Comparison of ENCODE assay signal across 24 cellular contexts in genomic region chr14:98227727-98228111, GRCh38.
A peak's percentile ranks its signal among the peaks of the same experiment; 100 is the strongest.
DNase-seq lines count a peak whose midpoint lies in the region; ATAC-seq and TF ChIP-seq lines count a peak whose summit lies in the region.
"Had no signal": no experiment of that assay in that cellular context is flagged by ENCODE, and none has a peak within 500 bp of the region (broad histone marks: within the 10 kb centered on the region; RNA-seq: fewer than 3 reads in every experiment).

No MANE protein-coding gene starts in this region.

- no peak for TF ChIP-seq POLR2A in adrenal gland (IDR thresholded peaks at IDR 0.05)

- peak overlapping the region; percentile 70 for H3K4me3 Mint-ChIP-seq in activated CD4-positive, alpha-beta T cell treated with anti-CD3 and anti-CD28 coated beads, Interleukin-2, amount 10 ng/mL, durations not matched to agents 24 days and 14 days
- H3K4me3 Mint-ChIP-seq in activated CD8-positive, alpha-beta T cell treated with anti-CD3 and anti-CD28 coated beads for 36 hours = peak overlapping the region; percentile 46
- peak overlapping the region in 1 of 5 donors; percentile 29 for H3K4me3 Mint-ChIP-seq in immature natural killer cell
- H3K4me3 Mint-ChIP-seq: B cell, naive B cell had no signal

- no peaks in the 10 kb centered on the region for H3K79me2 ChIP-seq in DND-41 (ENCODE audit: insufficient read depth, low read length)

- WGBS in adrenal gland, 4 donors = 69 to 76% (median 72%) methylated on average over 3 of the region's 3 CpGs

- H3K27me3 Mint-ChIP-seq in activated CD4-positive, alpha-beta T cell treated with anti-CD3 and anti-CD28 coated beads, Interleukin-2, amount 10 ng/mL, durations not matched to agents 24 days and 14 days = no peaks in the 10 kb centered on the region
- no peaks in the 10 kb centered on the region for H3K27me3 Mint-ChIP-seq in activated CD8-positive, alpha-beta T cell treated with anti-CD3 and anti-CD28 coated beads for 36 hours
- peaks cover 0 to 2% (median 2%) of the 10 kb centered on the region in 3 donors for H3K27me3 Mint-ChIP-seq in immature natural killer cell (ENCODE audit: low read depth in 3 of 3)
- H3K27me3 Mint-ChIP-seq: B cell, naive B cell had no signal

- peaks cover 68% of the 10 kb centered on the region for H3K4me1 ChIP-seq in DND-41 (ENCODE audit: insufficient read depth, low read length)
- H3K4me1 ChIP-seq in adrenal gland (replicated peaks in 1 of 2) = no peaks in the 10 kb centered on the region
- H3K4me1 ChIP-seq: heart right ventricle, right atrium auricular region, upper lobe of left lung had no signal

- no peaks in the 10 kb centered on the region for H3K27me3 ChIP-seq in DND-41 (ENCODE audit: insufficient read depth, low read length, poor library complexity)
- H3K27me3 ChIP-seq in adrenal gland = no peaks in the 10 kb centered on the region
- H3K27me3 ChIP-seq: ovary, right atrium auricular region, spleen, upper lobe of left lung had no signal

- peaks cover 5% of the 10 kb centered on the region for H3K9me3 Mint-ChIP-seq in activated CD4-positive, alpha-beta T cell treated with anti-CD3 and anti-CD28 coated beads, Interleukin-2, amount 10 ng/mL, durations not matched to agents 24 days and 14 days
- peaks cover 7% of the 10 kb centered on the region for H3K9me3 Mint-ChIP-seq in activated CD8-positive, alpha-beta T cell treated with anti-CD3 and anti-CD28 coated beads for 36 hours
- no peaks in the 10 kb centered on the region for H3K9me3 Mint-ChIP-seq in immature natural killer cell

- CTCF ChIA-PET in activated CD8-positive, alpha-beta T cell treated with anti-CD3 and anti-CD28 coated beads for 36 hours (lab: Charles Lee) = interaction anchor here (1.1 to 2.4 kb wide), 5 partner anchors 10 to 88 kb away, joined by 4 to 17 read pairs (median 4); no protein-coding TSS in a partner anchor

- H3K27ac Mint-ChIP-seq in activated CD4-positive, alpha-beta T cell treated with anti-CD3 and anti-CD28 coated beads, Interleukin-2, amount 10 ng/mL, durations not matched to agents 24 days and 14 days = peak overlapping the region; percentile 87
- H3K27ac Mint-ChIP-seq in activated CD8-positive, alpha-beta T cell treated with anti-CD3 and anti-CD28 coated beads for 36 hours = peak overlapping the region; percentile 93
- peak overlapping the region in 4 of 6 donors; percentile 31 to 91 (median 64) for H3K27ac Mint-ChIP-seq in immature natural killer cell
- H3K27ac Mint-ChIP-seq: B cell, naive B cell had no signal

- H4K20me1 ChIP-seq in DND-41 (ENCODE audit: insufficient read depth, low read length) = no peaks in the 10 kb centered on the region

- peak overlapping the region; percentile 48 for H3K27ac ChIP-seq in DND-41 (ENCODE audit: low read length)
- H3K27ac ChIP-seq in adrenal gland = no peak overlapping the region
- H3K27ac ChIP-seq: HL-60, ovary, right atrium auricular region, upper lobe of left lung had no signal

- intact Hi-C loops in activated CD4-positive, alpha-beta T cell treated with anti-CD3 and anti-CD28 coated beads, Interleukin-2, amount 10 ng/mL, durations not matched to agents 24 days and 14 days (cut with micrococcal nuclease) = loop anchor here (2.0 to 5.0 kb wide), 5 partner anchors 29 to 1045 kb away; partner anchors contain the start of gene BCL11B
- intact Hi-C loops in activated CD8-positive, alpha-beta T cell treated with anti-CD3 and anti-CD28 coated beads for 36 hours (cut with micrococcal nuclease) = no loop called here
- intact Hi-C loops in adrenal gland (cut with DNase I) = no loop called here

- peaks cover 57% of the 10 kb centered on the region for H3K4me1 Mint-ChIP-seq in activated CD4-positive, alpha-beta T cell treated with anti-CD3 and anti-CD28 coated beads, Interleukin-2, amount 10 ng/mL, durations not matched to agents 24 days and 14 days
- H3K4me1 Mint-ChIP-seq in activated CD8-positive, alpha-beta T cell treated with anti-CD3 and anti-CD28 coated beads for 36 hours (ENCODE audit: low read depth) = peaks cover 75% of the 10 kb centered on the region
- peaks cover 15 to 17% of the 10 kb centered on the region in 2 donors for H3K4me1 Mint-ChIP-seq in immature natural killer cell
- H3K4me1 Mint-ChIP-seq: B cell, naive B cell had no signal

- H3K9me3 ChIP-seq in DND-41 (ENCODE audit: insufficient read depth, low read length, severe bottlenecking) (no peaks in the 10 kb centered on the region), adrenal gland (replicated peaks in 1 of 3) (no peaks in the 10 kb centered on the region)
- H3K9me3 ChIP-seq: heart right ventricle, ovary, right atrium auricular region, spleen, upper lobe of left lung had no signal

- H3K4me3 ChIP-seq in DND-41 (ENCODE audit: low read depth in 1 of 2, low read length in 2 of 2) = no peak overlapping the region
- no peak overlapping the region for H3K4me3 ChIP-seq in adrenal gland
- H3K4me3 ChIP-seq: heart right ventricle, ovary, right atrium auricular region, spleen, upper lobe of left lung had no signal

- DNase-seq in activated CD4-positive, alpha-beta T cell treated with anti-CD3 and anti-CD28 coated beads, Interleukin-2, amount 10 ng/mL, durations not matched to agents 24 days and 14 days = peak; percentile 56
- DNase-seq in activated CD4-positive, alpha-beta T cell treated with anti-CD3 and anti-CD28 coated beads, Interleukin-2, amount 50 U/mL, for 1 hour = no peak
- DNase-seq in DND-41 (no peak), immature natural killer cell (no peak), RKO (ENCODE audit: low spot score) (no peak), NCI-H526 (lab: John Stamatoyannopoulos, UW) (no peak), adrenal gland (no peak)
- DNase-seq in activated CD8-positive, alpha-beta T cell treated with anti-CD3 and anti-CD28 coated beads for 36 hours = no peak
- DNase-seq: aorta, dermis blood vessel endothelial cell, GOT3, heart right ventricle, naive B cell, NCI-H1105, NCI-H2029 treated with DMSO at 0.1 percent for 48 hours, NCI-H226, ovary, Right ventricle myocardium superior, spleen had no signal

- no peak overlapping the region for H2AFZ ChIP-seq in DND-41 (ENCODE audit: low read depth, low read length)

- H3K36me3 ChIP-seq in DND-41 (ENCODE audit: insufficient read depth, low read length) (no peaks in the 10 kb centered on the region), adrenal gland (replicated peaks in 1 of 2) (no peaks in the 10 kb centered on the region)
- H3K36me3 ChIP-seq: heart right ventricle, ovary, right atrium auricular region, spleen, upper lobe of left lung had no signal

- no peak overlapping the region for H3K9ac ChIP-seq in DND-41 (ENCODE audit: low read depth, low read length)

- no peak for ATAC-seq in DND-41 (ENCODE audit: insufficient read depth, low read depth)
- no peak for ATAC-seq in activated CD8-positive, alpha-beta T cell treated with anti-CD3 and anti-CD28 coated beads for 36 hours
- ATAC-seq: heart right ventricle, HepG2 had no signal

- no peak overlapping the region for H3K4me2 ChIP-seq in DND-41 (ENCODE audit: insufficient read depth, low read length)

- TF ChIP-seq CTCF in DND-41 (IDR thresholded peaks at IDR 0.05; ENCODE audit: borderline replicate concordance, extremely low read depth, low read length, poor library complexity, severe bottlenecking) = no peak
- no peak for TF ChIP-seq CTCF in activated CD8-positive, alpha-beta T cell treated with anti-CD3 and anti-CD28 coated beads for 36 hours (IDR thresholded peaks at IDR 0.05)
- no peak for TF ChIP-seq CTCF in adrenal gland (IDR thresholded peaks at IDR 0.05)

- peaks cover 6% of the 10 kb centered on the region for H3K36me3 Mint-ChIP-seq in activated CD4-positive, alpha-beta T cell treated with anti-CD3 and anti-CD28 coated beads, Interleukin-2, amount 10 ng/mL, durations not matched to agents 24 days and 14 days (ENCODE audit: low read depth)
- peaks cover 5% of the 10 kb centered on the region for H3K36me3 Mint-ChIP-seq in activated CD8-positive, alpha-beta T cell treated with anti-CD3 and anti-CD28 coated beads for 36 hours (ENCODE audit: low read depth)
- H3K36me3 Mint-ChIP-seq in immature natural killer cell = no peaks in the 10 kb centered on the region
- H3K36me3 Mint-ChIP-seq: naive B cell had no signal

- POLR2A ChIA-PET in activated CD8-positive, alpha-beta T cell treated with anti-CD3 and anti-CD28 coated beads for 36 hours (lab: Charles Lee) = interaction anchor here (0.6 to 2.0 kb wide), 5 partner anchors 24 to 1042 kb away, joined by 3 to 7 read pairs (median 6); no protein-coding TSS in a partner anchor
